Comparison of ENCODE assay signal across 15 cellular contexts in genomic region chr18:59878644-59879043, GRCh38. TPM values are rescaled to one million over a fixed set of nuclear protein-coding genes. Genes with fewer than 3 reads are reported as not detected.
DNase-seq lines count a peak whose midpoint lies in the region; ATAC-seq and TF ChIP-seq lines count a peak whose summit lies in the region.
"Had no signal": no experiment of that assay in that cellular context is flagged by ENCODE, and none has a peak within 500 bp of the region (broad histone marks: within the 10 kb centered on the region; RNA-seq: fewer than 3 reads in every experiment).

No MANE protein-coding gene starts in this region.

- no peaks in the 10 kb centered on the region for H3K36me3 ChIP-seq in heart right ventricle

- intact Hi-C loops in heart right ventricle (cut with DNase I) = no loop called here

- 93 to 96% methylated on average over 1 of the region's 1 CpG for WGBS in heart right ventricle, 2 donors

- no peak overlapping the region for H3K4me3 ChIP-seq in choroid plexus epithelial cell (ENCODE audit: low read depth, low read length)
- no peak overlapping the region for H3K4me3 ChIP-seq in heart right ventricle

- H3K4me1 ChIP-seq in heart right ventricle = peaks cover 0 to 37% (median 15%) of the 10 kb centered on the region in 9 donors

- no peaks in the 10 kb centered on the region for H3K9me3 ChIP-seq in heart right ventricle

- ATAC-seq in GM18511 (IDR thresholded peaks at IDR 0.05; ENCODE audit: unreplicated experiment) (peak; percentile 47), GM21423 (IDR thresholded peaks at IDR 0.05; ENCODE audit: unreplicated experiment) (peak; percentile 31), HG03103 (IDR thresholded peaks at IDR 0.05; ENCODE audit: low read depth, unreplicated experiment) (peak; percentile 41), heart right ventricle (no peak)
- ATAC-seq: CD8-positive, alpha-beta T cell had no signal

- DNase-seq in choroid plexus epithelial cell (ENCODE audit: low read depth) (peak; percentile 52), SKM-1 treated with dmso at 0.1 percent for 144 hours (lab: John Stamatoyannopoulos, UW; ENCODE audit: unreplicated experiment) (no peak), heart right ventricle (no peak), DMS79 treated with DMSO at 0.1 percent for 48 hours (lab: John Stamatoyannopoulos, UW) (no peak), T1000 (lab: John Stamatoyannopoulos, UW) (no peak)
- DNase-seq: activated T-cell treated with anti-CD3 and anti-CD28 coated beads, Interleukin-2, amount 50 U/mL, for 4 hours; H7; midbrain; NCI-H187; retina; trophoblast cell had no signal

- H3K27ac ChIP-seq in heart right ventricle = no peak overlapping the region

- TF ChIP-seq CTCF in choroid plexus epithelial cell (conservative IDR thresholded peaks at IDR 0.05; ENCODE audit: low read depth, low read length) (no peak), heart right ventricle (IDR thresholded peaks at IDR 0.05) (no peak)

- H3K27me3 ChIP-seq in heart right ventricle = no peaks in the 10 kb centered on the region

RNA-seq across cellular contexts. Expression of gene PMAIP1, which starts 21.2 kb away (rescaled TPM):
- total RNA-seq in heart right ventricle = 1 to 10 TPM in 1 of 10 donors, under 1 TPM in 6, not detected in 3; 0.18 to 1.8 (median 0.40) TPM
- under 1 TPM; 0.22 to 0.32 TPM for polyA plus RNA-seq in heart right ventricle

Comparison
In these comparisons a context has a peak if more than half of its experiments do, and no peak if none do; other contexts are left out.
1. ATAC-seq: peak in GM18511 (single experiment), GM21423 (single experiment) and HG03103 (single experiment); none in heart right ventricle (0 of 8).